ENCODE assay signal across 8 cellular contexts in genomic region chr19:18001837-18002345, GRCh38. TPM values are rescaled to one million over a fixed set of nuclear protein-coding genes. Genes with fewer than 3 reads are reported as not detected.
A peak's percentile ranks its signal among the peaks of the same experiment; 100 is the strongest.
DNase-seq lines count a peak whose midpoint lies in the region; ATAC-seq, FAIRE-seq and TF ChIP-seq lines count a peak whose summit lies in the region.

No MANE protein-coding gene starts in this region.

- TF ChIP-seq EP300 in tibial nerve (IDR thresholded peaks at IDR 0.05) = no peak

- CTCF ChIA-PET in activated naive CD4-positive, alpha-beta T cell treated with anti-CD3 and anti-CD28 coated beads for 36 hours (lab: Charles Lee) = interaction anchor here (0.8 to 12.8 kb wide), 3 partner anchors 58 to 111 kb away, joined by 3 to 148 read pairs (median 6); no protein-coding TSS in a partner anchor

- H3K4me3 ChIP-seq in astrocyte (ENCODE audit: insufficient read depth, low read depth, low read length) = peak overlapping the region; percentile 66
- peak overlapping the region; percentile 87 for H3K4me3 ChIP-seq in lower lobe of right lung
- H3K4me3 ChIP-seq in tibial nerve = peak overlapping the region; percentile 56 to 69 (median 61)

- H2AFZ ChIP-seq in astrocyte (ENCODE audit: low read depth, low read length) = peak overlapping the region; percentile 87

- TF ChIP-seq POLR2A in tibial nerve (IDR thresholded peaks at IDR 0.05) = no peak

- no peak for DNase-seq in activated naive CD4-positive, alpha-beta T cell treated with anti-CD3 and anti-CD28 coated beads for 36 hours
- DNase-seq in activated naive CD4-positive, alpha-beta T cell treated with Interleukin-2 at 50 U/mL for 16 hours = no peak
- DNase-seq in astrocyte (ENCODE audit: low read depth) (no peak), lower lobe of right lung (no peak), tibial nerve (ENCODE audit: low spot score in 2 of 2) (no peak), LoVo (ENCODE audit: low spot score) (no peak), activated gamma-delta T cell (lab: John Stamatoyannopoulos, UW) (no peak)

- WGBS in tibial nerve, 2 donors = 39 to 42% methylated on average over 10 to 11 of the region's 12 CpGs

- H3K27ac Mint-ChIP-seq in activated naive CD4-positive, alpha-beta T cell treated with anti-CD3 and anti-CD28 coated beads for 36 hours = peak overlapping the region; percentile 85
- no peak overlapping the region for H3K27ac Mint-ChIP-seq in astrocyte (ENCODE audit: unreplicated experiment)

- H3K27me3 Mint-ChIP-seq in activated naive CD4-positive, alpha-beta T cell treated with anti-CD3 and anti-CD28 coated beads for 36 hours (ENCODE audit: low read depth) = no peaks in the 10 kb centered on the region
- peaks cover 4% of the 10 kb centered on the region for H3K27me3 Mint-ChIP-seq in astrocyte (ENCODE audit: low read depth, unreplicated experiment)

- intact Hi-C loops in activated naive CD4-positive, alpha-beta T cell treated with anti-CD3 and anti-CD28 coated beads for 36 hours (cut with micrococcal nuclease) = loop anchor here (1.0 to 2.0 kb wide), 5 partner anchors 21 to 151 kb away; partner anchors contain the start of genes PIK3R2 and RPL18A
- intact Hi-C loops in lower lobe of right lung (cut with DNase I) = no loop called here

- H3K4me1 Mint-ChIP-seq in activated naive CD4-positive, alpha-beta T cell treated with anti-CD3 and anti-CD28 coated beads for 36 hours (ENCODE audit: low read depth) = peaks cover 23% of the 10 kb centered on the region
- no peaks in the 10 kb centered on the region for H3K4me1 Mint-ChIP-seq in astrocyte (ENCODE audit: low read depth, unreplicated experiment)

- H3K4me1 ChIP-seq in astrocyte (ENCODE audit: insufficient read depth, low read length) = peaks cover 6% of the 10 kb centered on the region
- peaks cover 37% of the 10 kb centered on the region for H3K4me1 ChIP-seq in lower lobe of right lung
- H3K4me1 ChIP-seq in tibial nerve = peaks cover 0 to 28% (median 6%) of the 10 kb centered on the region in 4 donors

- H3K9ac ChIP-seq in astrocyte (ENCODE audit: low read length) = peak overlapping the region; percentile 72

- H3K79me2 ChIP-seq in astrocyte (ENCODE audit: insufficient read depth, low read length) = peaks cover 8% of the 10 kb centered on the region

- no peaks in the 10 kb centered on the region for H3K9me3 ChIP-seq in astrocyte (ENCODE audit: insufficient read depth, low read depth, low read length)
- no peaks in the 10 kb centered on the region for H3K9me3 ChIP-seq in lower lobe of right lung
- H3K9me3 ChIP-seq in tibial nerve = no peaks in the 10 kb centered on the region

- H3K27me3 ChIP-seq in astrocyte (ENCODE audit: insufficient read depth, low read length) (no peaks in the 10 kb centered on the region), lower lobe of right lung (ENCODE audit: low read depth) (no peaks in the 10 kb centered on the region), tibial nerve (no peaks in the 10 kb centered on the region)

- no peak for FAIRE-seq in astrocyte (lab: Jason Lieb, UNC)

- no peak overlapping the region for H3K27ac ChIP-seq in astrocyte (ENCODE audit: low read depth, low read length)
- peak overlapping the region; percentile 91 for H3K27ac ChIP-seq in lower lobe of right lung
- peak overlapping the region; percentile 83 to 96 (median 93) for H3K27ac ChIP-seq in tibial nerve

- H3K36me3 Mint-ChIP-seq in activated naive CD4-positive, alpha-beta T cell treated with anti-CD3 and anti-CD28 coated beads for 36 hours (ENCODE audit: low read depth) = peaks cover 9% of the 10 kb centered on the region
- no peaks in the 10 kb centered on the region for H3K36me3 Mint-ChIP-seq in astrocyte (ENCODE audit: low read depth, unreplicated experiment)

- H3K36me3 ChIP-seq in astrocyte (ENCODE audit: insufficient read depth, low read length) (no peaks in the 10 kb centered on the region), lower lobe of right lung (peaks cover 5% of the 10 kb centered on the region), tibial nerve (no peaks in the 10 kb centered on the region)

- ATAC-seq in lower lobe of right lung = no peak
- no peak for ATAC-seq in GM18909 (IDR thresholded peaks at IDR 0.05; ENCODE audit: poor library complexity, unreplicated experiment)

- H3K9me3 Mint-ChIP-seq in activated naive CD4-positive, alpha-beta T cell treated with anti-CD3 and anti-CD28 coated beads for 36 hours = no peaks in the 10 kb centered on the region
- no peaks in the 10 kb centered on the region for H3K9me3 Mint-ChIP-seq in astrocyte (ENCODE audit: unreplicated experiment)

- peak overlapping the region; percentile 87 for H3K4me2 ChIP-seq in astrocyte (ENCODE audit: low read length)

- TF ChIP-seq CTCF in astrocyte (IDR thresholded peaks at IDR 0.05; ENCODE audit: insufficient read depth, low read depth, low read length) (no peak), lower lobe of right lung (IDR thresholded peaks at IDR 0.05) (no peak), tibial nerve (IDR thresholded peaks at IDR 0.05) (no peak)

- peak overlapping the region; percentile 87 for H3K4me3 Mint-ChIP-seq in activated naive CD4-positive, alpha-beta T cell treated with anti-CD3 and anti-CD28 coated beads for 36 hours
- H3K4me3 Mint-ChIP-seq in astrocyte (ENCODE audit: unreplicated experiment) = peak overlapping the region; percentile 57

- H4K20me1 ChIP-seq in astrocyte (ENCODE audit: insufficient read depth, low read length) = peaks cover 4% of the 10 kb centered on the region

RNA-seq across cellular contexts. Expression of gene ARRDC2, which starts 6.1 kb away (rescaled TPM):
- total RNA-seq in activated naive CD4-positive, alpha-beta T cell treated with anti-CD3 and anti-CD28 coated beads for 36 hours = 10 to 100 TPM; 17.7 to 19.0 TPM
- 2.6 and 2.8 TPM in 2 replicates for total RNA-seq in astrocyte
- 89.4 TPM for total RNA-seq in lower lobe of right lung
- 100 to 1,000 TPM; 127 to 180 (median 177) TPM for total RNA-seq in tibial nerve

RNA-seq across cellular contexts. Expression of gene KCNN1, which starts 35.0 kb away (rescaled TPM):
- total RNA-seq in activated naive CD4-positive, alpha-beta T cell treated with anti-CD3 and anti-CD28 coated beads for 36 hours = under 1 TPM; 0.21 to 0.30 TPM
- total RNA-seq in astrocyte (1.5 and 1.6 TPM in 2 replicates), lower lobe of right lung (not detected), tibial nerve (under 1 TPM in 1 of 4 donors, not detected in 3; under 0.01 TPM)
